1 cellular context compared by ENCODE assay signal in the genomic region with DNA sequence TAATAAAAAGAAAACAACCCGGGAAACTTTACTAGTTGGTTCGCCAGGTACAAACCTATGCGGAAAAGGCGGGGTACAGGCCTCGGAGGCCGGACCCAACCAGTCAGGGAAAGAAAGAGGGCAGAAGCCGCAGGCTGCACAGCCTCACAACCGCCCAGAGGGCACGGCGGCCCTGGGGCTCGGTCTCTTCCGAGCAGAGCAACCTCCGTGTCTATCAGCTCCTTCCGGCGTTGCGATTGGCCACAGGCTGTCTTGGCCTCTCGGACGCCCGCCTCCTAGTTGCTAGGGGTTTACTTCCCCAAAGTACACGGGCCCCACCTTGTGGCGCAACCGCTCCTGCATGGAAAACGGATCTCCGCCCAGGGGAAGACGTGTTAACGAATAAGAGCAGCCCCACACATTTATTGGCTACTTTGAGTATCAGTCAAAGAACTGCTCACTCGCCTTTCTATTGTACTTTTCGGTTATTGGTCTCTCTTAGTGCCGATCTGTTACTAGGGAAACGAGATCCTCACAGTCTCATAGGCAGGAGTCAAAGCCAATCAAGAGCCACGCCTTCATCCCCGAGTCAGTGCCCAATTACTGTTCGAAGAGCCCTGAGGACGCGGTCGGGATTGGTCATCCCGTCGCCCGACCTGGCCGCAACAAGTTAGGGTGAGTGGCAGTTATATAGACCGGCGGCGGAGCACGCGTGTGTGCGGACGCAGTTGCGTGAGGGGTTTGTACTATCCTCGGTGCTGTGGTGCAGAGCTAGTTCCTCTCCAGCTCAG.
TF ChIP-seq lines count a peak whose summit lies in the region.

Gene G3BP1, plus strand, starts transcription at position 696 of the 770 bp plus-strand sequence. CDS start 14,667 bp downstream, outside the sequence.

TF ChIP-seq in HepG2, 621 proteins besides CTCF, POLR2A, EP300 and RAD21 (continued from another document and continues in another):
- TF ChIP-seq ZNF331 (CRISPR knock-in tag; IDR thresholded peaks at IDR 0.05), result peak; percentile 23; the same call in 1 of the 2 replicates
- TF ChIP-seq HOXA9 (CRISPR knock-in tag; IDR thresholded peaks at IDR 0.05; ENCODE audit: borderline replicate concordance), result no peak
- TF ChIP-seq TBX3 (IDR thresholded peaks at IDR 0.05; ENCODE audit: borderline replicate concordance), result no peak
- no peak; the same call in 1 of the 2 replicates for TF ChIP-seq ZNF501 (CRISPR knock-in tag; IDR thresholded peaks at IDR 0.05)
- TF ChIP-seq, protein P1, sequence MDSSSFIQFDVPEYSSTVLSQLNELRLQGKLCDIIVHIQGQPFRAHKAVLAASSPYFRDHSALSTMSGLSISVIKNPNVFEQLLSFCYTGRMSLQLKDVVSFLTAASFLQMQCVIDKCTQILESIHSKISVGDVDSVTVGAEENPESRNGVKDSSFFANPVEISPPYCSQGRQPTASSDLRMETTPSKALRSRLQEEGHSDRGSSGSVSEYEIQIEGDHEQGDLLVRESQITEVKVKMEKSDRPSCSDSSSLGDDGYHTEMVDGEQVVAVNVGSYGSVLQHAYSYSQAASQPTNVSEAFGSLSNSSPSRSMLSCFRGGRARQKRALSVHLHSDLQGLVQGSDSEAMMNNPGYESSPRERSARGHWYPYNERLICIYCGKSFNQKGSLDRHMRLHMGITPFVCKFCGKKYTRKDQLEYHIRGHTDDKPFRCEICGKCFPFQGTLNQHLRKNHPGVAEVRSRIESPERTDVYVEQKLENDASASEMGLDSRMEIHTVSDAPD (CRISPR knock-in tag; IDR thresholded peaks at IDR 0.05), result no peak
- no peak for TF ChIP-seq KDM6A (CRISPR knock-in tag; IDR thresholded peaks at IDR 0.05; ENCODE audit: low read depth)
- TF ChIP-seq MBD4 (IDR thresholded peaks at IDR 0.05; ENCODE audit: borderline replicate concordance, low read length), result no peak
- TF ChIP-seq, protein P2, sequence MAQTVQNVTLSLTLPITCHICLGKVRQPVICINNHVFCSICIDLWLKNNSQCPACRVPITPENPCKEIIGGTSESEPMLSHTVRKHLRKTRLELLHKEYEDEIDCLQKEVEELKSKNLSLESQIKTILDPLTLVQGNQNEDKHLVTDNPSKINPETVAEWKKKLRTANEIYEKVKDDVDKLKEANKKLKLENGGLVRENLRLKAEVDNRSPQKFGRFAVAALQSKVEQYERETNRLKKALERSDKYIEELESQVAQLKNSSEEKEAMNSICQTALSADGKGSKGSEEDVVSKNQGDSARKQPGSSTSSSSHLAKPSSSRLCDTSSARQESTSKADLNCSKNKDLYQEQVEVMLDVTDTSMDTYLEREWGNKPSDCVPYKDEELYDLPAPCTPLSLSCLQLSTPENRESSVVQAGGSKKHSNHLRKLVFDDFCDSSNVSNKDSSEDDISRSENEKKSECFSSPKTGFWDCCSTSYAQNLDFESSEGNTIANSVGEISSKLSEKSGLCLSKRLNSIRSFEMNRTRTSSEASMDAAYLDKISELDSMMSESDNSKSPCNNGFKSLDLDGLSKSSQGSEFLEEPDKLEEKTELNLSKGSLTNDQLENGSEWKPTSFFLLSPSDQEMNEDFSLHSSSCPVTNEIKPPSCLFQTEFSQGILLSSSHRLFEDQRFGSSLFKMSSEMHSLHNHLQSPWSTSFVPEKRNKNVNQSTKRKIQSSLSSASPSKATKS (CRISPR knock-in tag; IDR thresholded peaks at IDR 0.05), result no peak
- no peak for TF ChIP-seq ZFP36 (IDR thresholded peaks at IDR 0.05; ENCODE audit: borderline replicate concordance, low read depth, low read length, partially characterized antibody)
- peak; percentile 57 for TF ChIP-seq PITX1 (CRISPR knock-in tag; IDR thresholded peaks at IDR 0.05)
- TF ChIP-seq AGO2 (optimal IDR thresholded peaks at IDR 0.05; ENCODE audit: low read depth, low read length), result no peak
- TF ChIP-seq, protein P3, sequence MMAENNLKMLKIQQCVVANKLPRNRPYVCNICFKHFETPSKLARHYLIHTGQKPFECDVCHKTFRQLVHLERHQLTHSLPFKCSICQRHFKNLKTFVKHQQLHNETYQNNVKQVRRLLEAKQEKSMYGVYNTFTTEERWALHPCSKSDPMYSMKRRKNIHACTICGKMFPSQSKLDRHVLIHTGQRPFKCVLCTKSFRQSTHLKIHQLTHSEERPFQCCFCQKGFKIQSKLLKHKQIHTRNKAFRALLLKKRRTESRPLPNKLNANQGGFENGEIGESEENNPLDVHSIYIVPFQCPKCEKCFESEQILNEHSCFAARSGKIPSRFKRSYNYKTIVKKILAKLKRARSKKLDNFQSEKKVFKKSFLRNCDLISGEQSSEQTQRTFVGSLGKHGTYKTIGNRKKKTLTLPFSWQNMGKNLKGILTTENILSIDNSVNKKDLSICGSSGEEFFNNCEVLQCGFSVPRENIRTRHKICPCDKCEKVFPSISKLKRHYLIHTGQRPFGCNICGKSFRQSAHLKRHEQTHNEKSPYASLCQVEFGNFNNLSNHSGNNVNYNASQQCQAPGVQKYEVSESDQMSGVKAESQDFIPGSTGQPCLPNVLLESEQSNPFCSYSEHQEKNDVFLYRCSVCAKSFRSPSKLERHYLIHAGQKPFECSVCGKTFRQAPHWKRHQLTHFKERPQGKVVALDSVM (CRISPR knock-in tag; IDR thresholded peaks at IDR 0.05), result no peak
- no peak for TF ChIP-seq ZNF530 (CRISPR knock-in tag; IDR thresholded peaks at IDR 0.05; ENCODE audit: low read depth)
- TF ChIP-seq DR1 (CRISPR knock-in tag; IDR thresholded peaks at IDR 0.05), result peak; percentile 99
- no peak for TF ChIP-seq ZNF674 (CRISPR knock-in tag; IDR thresholded peaks at IDR 0.05; ENCODE audit: low read depth)
- TF ChIP-seq MED13 (CRISPR knock-in tag; IDR thresholded peaks at IDR 0.05), result peak; percentile 64
- TF ChIP-seq NFKBIZ (CRISPR knock-in tag; IDR thresholded peaks at IDR 0.05), result peak; percentile 22; the same call in 1 of the 2 replicates
- no peak for TF ChIP-seq HDAC6 (IDR thresholded peaks at IDR 0.05; ENCODE audit: low read depth, low read length)
- peak; percentile 17; the same call in 1 of the 2 replicates for TF ChIP-seq FOXA3 (CRISPR knock-in tag; IDR thresholded peaks at IDR 0.05)
- TF ChIP-seq ZNF572 (CRISPR knock-in tag; IDR thresholded peaks at IDR 0.05), result no peak
- no peak for TF ChIP-seq RARG (CRISPR knock-in tag; IDR thresholded peaks at IDR 0.05; ENCODE audit: low read depth)
- peak; percentile 48 for TF ChIP-seq ZNF350 (CRISPR knock-in tag; IDR thresholded peaks at IDR 0.05; ENCODE audit: borderline replicate concordance, low read depth)
- peak; percentile 45; the same call in 1 of the 2 replicates for TF ChIP-seq TFDP1 (CRISPR knock-in tag; IDR thresholded peaks at IDR 0.05; ENCODE audit: borderline replicate concordance)
- peak; percentile 65 for TF ChIP-seq STAG1 (CRISPR knock-in tag; IDR thresholded peaks at IDR 0.05)
- TF ChIP-seq ZUFSP (CRISPR knock-in tag; IDR thresholded peaks at IDR 0.05; ENCODE audit: borderline replicate concordance), result no peak
- no peak for TF ChIP-seq TRIM22 (IDR thresholded peaks at IDR 0.05)
- no peak for TF ChIP-seq ZBTB2 (CRISPR knock-in tag; IDR thresholded peaks at IDR 0.05; ENCODE audit: low read depth)
- no peak for TF ChIP-seq STAT5B (CRISPR knock-in tag; IDR thresholded peaks at IDR 0.05)
- no peak for TF ChIP-seq ZNF720 (CRISPR knock-in tag; IDR thresholded peaks at IDR 0.05)
- TF ChIP-seq SIX4 (CRISPR knock-in tag; IDR thresholded peaks at IDR 0.05), result no peak
- TF ChIP-seq, protein P4, sequence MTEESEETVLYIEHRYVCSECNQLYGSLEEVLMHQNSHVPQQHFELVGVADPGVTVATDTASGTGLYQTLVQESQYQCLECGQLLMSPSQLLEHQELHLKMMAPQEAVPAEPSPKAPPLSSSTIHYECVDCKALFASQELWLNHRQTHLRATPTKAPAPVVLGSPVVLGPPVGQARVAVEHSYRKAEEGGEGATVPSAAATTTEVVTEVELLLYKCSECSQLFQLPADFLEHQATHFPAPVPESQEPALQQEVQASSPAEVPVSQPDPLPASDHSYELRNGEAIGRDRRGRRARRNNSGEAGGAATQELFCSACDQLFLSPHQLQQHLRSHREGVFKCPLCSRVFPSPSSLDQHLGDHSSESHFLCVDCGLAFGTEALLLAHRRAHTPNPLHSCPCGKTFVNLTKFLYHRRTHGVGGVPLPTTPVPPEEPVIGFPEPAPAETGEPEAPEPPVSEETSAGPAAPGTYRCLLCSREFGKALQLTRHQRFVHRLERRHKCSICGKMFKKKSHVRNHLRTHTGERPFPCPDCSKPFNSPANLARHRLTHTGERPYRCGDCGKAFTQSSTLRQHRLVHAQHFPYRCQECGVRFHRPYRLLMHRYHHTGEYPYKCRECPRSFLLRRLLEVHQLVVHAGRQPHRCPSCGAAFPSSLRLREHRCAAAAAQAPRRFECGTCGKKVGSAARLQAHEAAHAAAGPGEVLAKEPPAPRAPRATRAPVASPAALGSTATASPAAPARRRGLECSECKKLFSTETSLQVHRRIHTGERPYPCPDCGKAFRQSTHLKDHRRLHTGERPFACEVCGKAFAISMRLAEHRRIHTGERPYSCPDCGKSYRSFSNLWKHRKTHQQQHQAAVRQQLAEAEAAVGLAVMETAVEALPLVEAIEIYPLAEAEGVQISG (CRISPR knock-in tag; IDR thresholded peaks at IDR 0.05), result peak; percentile 60; the same call in 1 of the 2 replicates
- TF ChIP-seq HNRNPUL1 (IDR thresholded peaks at IDR 0.05; ENCODE audit: low read depth, low read length), result no peak
- TF ChIP-seq, protein P5, sequence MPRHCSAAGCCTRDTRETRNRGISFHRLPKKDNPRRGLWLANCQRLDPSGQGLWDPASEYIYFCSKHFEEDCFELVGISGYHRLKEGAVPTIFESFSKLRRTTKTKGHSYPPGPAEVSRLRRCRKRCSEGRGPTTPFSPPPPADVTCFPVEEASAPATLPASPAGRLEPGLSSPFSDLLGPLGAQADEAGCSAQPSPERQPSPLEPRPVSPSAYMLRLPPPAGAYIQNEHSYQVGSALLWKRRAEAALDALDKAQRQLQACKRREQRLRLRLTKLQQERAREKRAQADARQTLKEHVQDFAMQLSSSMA (CRISPR knock-in tag; IDR thresholded peaks at IDR 0.05), result no peak
- TF ChIP-seq ARNT2 (CRISPR knock-in tag; IDR thresholded peaks at IDR 0.05; ENCODE audit: low read depth), result peak; percentile 76; the same call in 1 of the 2 replicates
- peak; percentile 95 for TF ChIP-seq ZMYM4 (CRISPR knock-in tag; IDR thresholded peaks at IDR 0.05)
- TF ChIP-seq ATF7-NPFF (CRISPR knock-in tag; IDR thresholded peaks at IDR 0.05; ENCODE audit: low read depth), result no peak
- 0 out of 2 replicates have a peak, but pooled peaks have one; percentile 21 for TF ChIP-seq TOE1 (CRISPR knock-in tag; IDR thresholded peaks at IDR 0.05)
- TF ChIP-seq DNMT1 (CRISPR knock-in tag; IDR thresholded peaks at IDR 0.05), result no peak
- no peak for TF ChIP-seq ZNF513 (CRISPR knock-in tag; conservative IDR thresholded peaks at IDR 0.05)
- TF ChIP-seq NFIB (CRISPR knock-in tag; IDR thresholded peaks at IDR 0.05; ENCODE audit: borderline replicate concordance), result no peak
- TF ChIP-seq ZNF644 (CRISPR knock-in tag; IDR thresholded peaks at IDR 0.05; ENCODE audit: low read depth), result no peak
- no peak for TF ChIP-seq ZSCAN31 (CRISPR knock-in tag; IDR thresholded peaks at IDR 0.05; ENCODE audit: low read depth)
- peak; percentile 85 for TF ChIP-seq THAP11 (CRISPR knock-in tag; IDR thresholded peaks at IDR 0.05)
- peak; percentile 75 for TF ChIP-seq BRCA1 (CRISPR knock-in tag; IDR thresholded peaks at IDR 0.05)
- no peak for TF ChIP-seq TAF15 (IDR thresholded peaks at IDR 0.05; ENCODE audit: low read depth, low read length, poor library complexity, severe bottlenecking)
